ENCODE assay signal across 8 cellular contexts in genomic region chr14:60648934-60649814, GRCh38. TPM values are rescaled to one million over a fixed set of nuclear protein-coding genes. Genes with fewer than 3 reads are reported as not detected.
DNase-seq lines count a peak whose midpoint lies in the region; ATAC-seq and TF ChIP-seq lines count a peak whose summit lies in the region.

Gene SIX1, minus strand, starts transcription at chr14:60649477. Its CDS starts 288 bp downstream, at chr14:60649189.

- no CpG with 5 or more reads among the region's 76 CpGs for WGBS in neuronal stem cell (ENCODE audit: extremely low coverage in 2 of 2, insufficient read length in 2 of 2, insufficient replicate concordance in 1 of 2), 2 donors

- peaks cover 17% of the 10 kb centered on the region for H3K9me3 Mint-ChIP-seq in activated CD4-positive, alpha-beta T cell treated with anti-CD3 and anti-CD28 coated beads, Interleukin-2, amount 10 ng/mL, durations not matched to agents 24 days and 14 days
- no peaks in the 10 kb centered on the region for H3K9me3 Mint-ChIP-seq in activated CD8-positive, alpha-beta T cell treated with anti-CD3 and anti-CD28 coated beads, Interleukin-2, amount 10 ng/mL, durations not matched to agents 7 days and 5 days (ENCODE audit: insufficient read depth)

- no peak within 1 kb of the TSS for H4K8ac ChIP-seq in neuronal stem cell (ENCODE audit: low read depth, low read length)

- POLR2A ChIA-PET in activated CD8-positive, alpha-beta T cell treated with anti-CD3 and anti-CD28 coated beads, Interleukin-2, amount 10 ng/mL, durations not matched to agents 7 days and 5 days (lab: Charles Lee): interaction anchor here (0.8 kb wide), 1 partner anchor 84 kb away, joined by 4 read pairs; no protein-coding TSS in a partner anchor

- peak within 1 kb of the TSS; percentile 55 to 73 for H3K4me3 ChIP-seq in neuronal stem cell (ENCODE audit: low read length in 2 of 2)

- peak within 1 kb of the TSS; percentile 71 for H3K9ac ChIP-seq in neuronal stem cell (ENCODE audit: low read depth, low read length, poor library complexity)

- H3K9me3 ChIP-seq in neuronal stem cell (replicated peaks in 1 of 2; ENCODE audit: control insufficient read depth in 2 of 2, insufficient read depth in 1 of 2, low read depth in 1 of 2, low read length in 2 of 2): peaks cover 0 to 3% of the 10 kb centered on the region in 2 donors

- CTCF ChIA-PET in activated CD8-positive, alpha-beta T cell treated with anti-CD3 and anti-CD28 coated beads, Interleukin-2, amount 10 ng/mL, durations not matched to agents 7 days and 5 days (lab: Charles Lee): interaction anchor here (1.2 kb wide), 1 partner anchor 9 kb away, joined by 3 read pairs; no protein-coding TSS in a partner anchor

- no peak within 1 kb of the TSS for H4K91ac ChIP-seq in neuronal stem cell (ENCODE audit: low read depth, low read length, poor library complexity)

- peak within 1 kb of the TSS; percentile 77 for H3K4me2 ChIP-seq in neuronal stem cell (ENCODE audit: insufficient read depth, low read length, poor library complexity, severe bottlenecking)

- no peak within 1 kb of the TSS for H2BK12ac ChIP-seq in neuronal stem cell (ENCODE audit: low read length)

- no peak for TF ChIP-seq CTCF in foreskin keratinocyte (conservative IDR thresholded peaks at IDR 0.05)

- H3K27ac Mint-ChIP-seq in activated CD4-positive, alpha-beta T cell treated with anti-CD3 and anti-CD28 coated beads, Interleukin-2, amount 10 ng/mL, durations not matched to agents 24 days and 14 days: peak within 1 kb of the TSS; percentile 74
- peak within 1 kb of the TSS; percentile 62 for H3K27ac Mint-ChIP-seq in activated CD8-positive, alpha-beta T cell treated with anti-CD3 and anti-CD28 coated beads, Interleukin-2, amount 10 ng/mL, durations not matched to agents 7 days and 5 days

- H2AK5ac ChIP-seq in neuronal stem cell (ENCODE audit: low read depth, low read length): peak within 1 kb of the TSS; percentile 29

- H3K23ac ChIP-seq in neuronal stem cell (ENCODE audit: low read depth, low read length, poor library complexity): peak within 1 kb of the TSS; percentile 63

- H3K14ac ChIP-seq in neuronal stem cell (ENCODE audit: low read length): no peak within 1 kb of the TSS

- H3K4me1 Mint-ChIP-seq in activated CD4-positive, alpha-beta T cell treated with anti-CD3 and anti-CD28 coated beads, Interleukin-2, amount 10 ng/mL, durations not matched to agents 24 days and 14 days: peaks cover 30% of the 10 kb centered on the region
- H3K4me1 Mint-ChIP-seq in activated CD8-positive, alpha-beta T cell treated with anti-CD3 and anti-CD28 coated beads, Interleukin-2, amount 10 ng/mL, durations not matched to agents 7 days and 5 days (ENCODE audit: low read depth): peaks cover 47% of the 10 kb centered on the region

- H3K18ac ChIP-seq in neuronal stem cell (ENCODE audit: low read length): peak within 1 kb of the TSS; percentile 70

- intact Hi-C loops in activated CD4-positive, alpha-beta T cell treated with anti-CD3 and anti-CD28 coated beads, Interleukin-2, amount 10 ng/mL, durations not matched to agents 24 days and 14 days (cut with micrococcal nuclease): no loop called here

- H3K4me1 ChIP-seq in foreskin keratinocyte (no peaks in the 10 kb centered on the region), neuronal stem cell (ENCODE audit: control insufficient read depth in 2 of 2, insufficient read depth in 1 of 2, low read depth in 1 of 2, low read length in 2 of 2) (peaks cover 12 to 15% of the 10 kb centered on the region in 2 donors)

- H3K4me3 Mint-ChIP-seq in activated CD4-positive, alpha-beta T cell treated with anti-CD3 and anti-CD28 coated beads, Interleukin-2, amount 10 ng/mL, durations not matched to agents 24 days and 14 days: peak within 1 kb of the TSS; percentile 76
- peak within 1 kb of the TSS; percentile 50 for H3K4me3 Mint-ChIP-seq in activated CD8-positive, alpha-beta T cell treated with anti-CD3 and anti-CD28 coated beads, Interleukin-2, amount 10 ng/mL, durations not matched to agents 7 days and 5 days

- no peaks in the 10 kb centered on the region for H3K79me1 ChIP-seq in neuronal stem cell (ENCODE audit: low read depth, low read length)

- H3K27me3 ChIP-seq in foreskin keratinocyte (peaks cover 100% of the 10 kb centered on the region), neuronal stem cell (ENCODE audit: control insufficient read depth in 3 of 3, insufficient read depth in 3 of 3, low read depth in 1 of 3, low read length in 3 of 3) (peaks cover 61 to 97% (median 89%) of the 10 kb centered on the region in 3 experiments)

- H3K36me3 Mint-ChIP-seq in activated CD4-positive, alpha-beta T cell treated with anti-CD3 and anti-CD28 coated beads, Interleukin-2, amount 10 ng/mL, durations not matched to agents 24 days and 14 days (ENCODE audit: low read depth): peaks cover 5% of the 10 kb centered on the region
- H3K36me3 Mint-ChIP-seq in activated CD8-positive, alpha-beta T cell treated with anti-CD3 and anti-CD28 coated beads, Interleukin-2, amount 10 ng/mL, durations not matched to agents 7 days and 5 days (ENCODE audit: low read depth): peaks cover 4% of the 10 kb centered on the region

- H2BK120ac ChIP-seq in neuronal stem cell (ENCODE audit: low read depth, low read length): no peak within 1 kb of the TSS

- no peak within 1 kb of the TSS for H3K27ac ChIP-seq in foreskin keratinocyte
- H3K27ac ChIP-seq in neuronal stem cell (replicated peaks; ENCODE audit: low read length): no peak within 1 kb of the TSS

- peak within 1 kb of the TSS; percentile 48 for H2BK5ac ChIP-seq in neuronal stem cell (ENCODE audit: low read length)

- H3K27me3 Mint-ChIP-seq in activated CD4-positive, alpha-beta T cell treated with anti-CD3 and anti-CD28 coated beads, Interleukin-2, amount 10 ng/mL, durations not matched to agents 24 days and 14 days: peaks cover 91% of the 10 kb centered on the region
- H3K27me3 Mint-ChIP-seq in activated CD8-positive, alpha-beta T cell treated with anti-CD3 and anti-CD28 coated beads, Interleukin-2, amount 10 ng/mL, durations not matched to agents 7 days and 5 days (ENCODE audit: low read depth): peaks cover 89% of the 10 kb centered on the region

- no peaks in the 10 kb centered on the region for H3K36me3 ChIP-seq in neuronal stem cell (replicated peaks in 1 of 2; ENCODE audit: control insufficient read depth in 2 of 2, insufficient read depth in 2 of 2, low read length in 2 of 2)

- no peak within 1 kb of the TSS for H3K4ac ChIP-seq in neuronal stem cell (ENCODE audit: low read length)

- DNase-seq in activated CD4-positive, alpha-beta T cell treated with anti-CD3 and anti-CD28 coated beads, Interleukin-2, amount 10 ng/mL, durations not matched to agents 24 days and 14 days: peak; percentile 80
- no peak for DNase-seq in activated CD4-positive, alpha-beta T cell treated with anti-CD3 and anti-CD28 coated beads for 1 hour
- peak; percentile 91 for DNase-seq in NCI-H2196 (lab: John Stamatoyannopoulos, UW; ENCODE audit: unreplicated experiment)
- DNase-seq in activated CD8-positive, alpha-beta T cell treated with anti-CD3 and anti-CD28 coated beads, Interleukin-2, amount 10 ng/mL, durations not matched to agents 7 days and 5 days: peak; percentile 39
- DNase-seq in foreskin keratinocyte: no peak
- peak; percentile 88 for DNase-seq in neuronal stem cell (ENCODE audit: low spot score)
- no peak for DNase-seq in effector CD4-positive, alpha-beta T cell

- ATAC-seq in HG02884 (IDR thresholded peaks at IDR 0.05; ENCODE audit: unreplicated experiment) (peak; percentile 54), foreskin keratinocyte (peak; percentile 74)
- ATAC-seq in activated CD8-positive, alpha-beta T cell treated with anti-CD3 and anti-CD28 coated beads, Interleukin-2, amount 10 ng/mL, durations not matched to agents 7 days and 5 days: peak; percentile 58

- peak within 1 kb of the TSS; percentile 76 for H2BK15ac ChIP-seq in neuronal stem cell (ENCODE audit: low read length)

- peak within 1 kb of the TSS; percentile 95 for H2AFZ ChIP-seq in neuronal stem cell (ENCODE audit: low read length)

RNA-seq across cellular contexts. Expression of gene SIX1, which starts in this region (rescaled TPM):
- total RNA-seq in activated CD4-positive, alpha-beta T cell treated with anti-CD3 and anti-CD28 coated beads, Interleukin-2, amount 10 ng/mL, durations not matched to agents 24 days and 14 days: 0.26 and 0.31 TPM in 2 replicates
- not detected for total RNA-seq in activated CD8-positive, alpha-beta T cell treated with anti-CD3 and anti-CD28 coated beads, Interleukin-2, amount 10 ng/mL, durations not matched to agents 7 days and 5 days
- total RNA-seq in foreskin keratinocyte: not detected in 2 replicates
- polyA plus RNA-seq in foreskin keratinocyte: not detected in 2 replicates
- polyA plus RNA-seq in neuronal stem cell (2013, experiment 1 of 2): 0.13 TPM
- polyA plus RNA-seq in neuronal stem cell (2013, experiment 2 of 2): 0.11 TPM

Comparison
In these comparisons a context has a peak if more than half of its experiments do, and no peak if none do; other contexts are left out.
1. Peak in DNase-seq in activated CD4-positive, alpha-beta T cell treated with anti-CD3 and anti-CD28 coated beads, Interleukin-2, amount 10 ng/mL, durations not matched to agents 24 days and 14 days; RNA of the gene not detected or under 1 TPM.
2. Peak in DNase-seq and ATAC-seq in activated CD8-positive, alpha-beta T cell treated with anti-CD3 and anti-CD28 coated beads, Interleukin-2, amount 10 ng/mL, durations not matched to agents 7 days and 5 days; RNA of the gene not detected or under 1 TPM.
3. Peak in ATAC-seq in foreskin keratinocyte; RNA of the gene not detected or under 1 TPM.
4. DNase-seq: peak in NCI-H2196 (single experiment) and neuronal stem cell (single experiment); none in activated CD4-positive, alpha-beta T cell treated with anti-CD3 and anti-CD28 coated beads for 1 hour (single experiment), foreskin keratinocyte (0 of 2) and effector CD4-positive, alpha-beta T cell (single experiment).
5. Peak in every context shown above with its lines, with median percentiles within 50 percentile points of each other: ATAC-seq.